ENCODE assay signal across 1 cellular context in the genomic region with DNA sequence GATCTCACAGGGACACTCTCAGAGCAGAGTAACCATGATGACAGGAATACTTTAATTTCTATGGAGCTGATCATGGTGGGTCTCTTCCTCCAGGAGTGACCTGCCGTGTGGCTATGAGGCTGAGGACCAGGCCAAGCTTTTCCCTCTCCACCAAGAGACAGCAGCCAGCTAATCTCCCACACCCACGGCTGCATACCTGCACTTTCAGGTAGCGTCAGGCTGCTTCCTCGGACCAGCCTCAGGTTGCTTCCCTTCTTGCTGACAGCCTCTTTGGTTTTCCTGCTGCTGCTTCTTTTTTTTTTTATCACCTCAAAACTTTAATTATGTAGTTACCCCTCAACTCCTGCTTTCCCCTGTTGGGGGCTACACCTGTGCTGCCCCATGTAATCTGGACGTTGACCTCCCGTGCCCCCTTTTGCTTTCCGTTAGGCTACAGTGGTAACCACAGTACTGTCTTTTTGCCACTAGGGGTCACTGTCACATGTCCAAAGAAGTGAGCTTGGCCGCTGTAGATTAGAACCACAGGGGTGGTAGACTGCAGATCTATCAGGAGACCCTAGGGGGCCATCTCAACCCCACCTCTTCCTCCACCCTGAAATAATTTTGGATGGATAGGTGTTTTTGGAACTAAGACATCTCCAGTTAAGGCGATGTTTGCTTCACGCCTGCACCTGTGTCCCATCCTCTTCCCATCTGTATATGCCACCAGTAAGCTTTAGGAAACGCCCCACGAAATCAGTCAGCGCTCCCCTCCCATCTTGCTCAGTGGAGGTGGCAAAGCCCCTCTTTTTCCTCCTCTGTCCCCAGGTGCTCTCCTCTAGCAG.
TF ChIP-seq lines count a peak whose summit lies in the region.

No MANE protein-coding gene starts in this region.

TF ChIP-seq in HepG2, 621 proteins besides CTCF, POLR2A, EP300 and RAD21 (continues in another document):
- peak; percentile 62 for TF ChIP-seq HOXA3 (CRISPR knock-in tag; IDR thresholded peaks at IDR 0.05)
- peak; percentile 19; the same call in 1 of the 2 replicates for TF ChIP-seq ZNF331 (CRISPR knock-in tag; IDR thresholded peaks at IDR 0.05)
- peak; percentile 20; the same call in 1 of the 2 replicates for TF ChIP-seq ZSCAN21 (CRISPR knock-in tag; IDR thresholded peaks at IDR 0.05; ENCODE audit: borderline replicate concordance)
- peak; percentile 52; the same call in 1 of the 2 replicates for TF ChIP-seq GATAD2A (CRISPR knock-in tag; IDR thresholded peaks at IDR 0.05)
- no peak; the same call in 1 of the 2 replicates for TF ChIP-seq ZNF652 (CRISPR knock-in tag; IDR thresholded peaks at IDR 0.05; ENCODE audit: borderline replicate concordance, low read depth)
- peak; percentile 92 for TF ChIP-seq SMC3 (IDR thresholded peaks at IDR 0.05; ENCODE audit: low read length)
- TF ChIP-seq RXRA (CRISPR knock-in tag; IDR thresholded peaks at IDR 0.05): peak; percentile 67; the same call in 1 of the 2 replicates
- TF ChIP-seq PCBP1 (IDR thresholded peaks at IDR 0.05; ENCODE audit: borderline replicate concordance, low read depth, low read length): no peak
- TF ChIP-seq NR2F1 (CRISPR knock-in tag; IDR thresholded peaks at IDR 0.05): peak in 1 of 2 experiments; percentile 61; a peak in 1 of 4 replicates
- TF ChIP-seq ZNF614 (CRISPR knock-in tag; IDR thresholded peaks at IDR 0.05; ENCODE audit: borderline replicate concordance): 0 out of 2 replicates have a peak, but pooled peaks have one; percentile 26
- no peak for TF ChIP-seq ZMYM4 (CRISPR knock-in tag; IDR thresholded peaks at IDR 0.05)
- TF ChIP-seq STAG1 (CRISPR knock-in tag; IDR thresholded peaks at IDR 0.05): peak; percentile 86
- TF ChIP-seq FOSL2 (CRISPR knock-in tag; IDR thresholded peaks at IDR 0.05): peak; percentile 28
- TF ChIP-seq, protein P1, sequence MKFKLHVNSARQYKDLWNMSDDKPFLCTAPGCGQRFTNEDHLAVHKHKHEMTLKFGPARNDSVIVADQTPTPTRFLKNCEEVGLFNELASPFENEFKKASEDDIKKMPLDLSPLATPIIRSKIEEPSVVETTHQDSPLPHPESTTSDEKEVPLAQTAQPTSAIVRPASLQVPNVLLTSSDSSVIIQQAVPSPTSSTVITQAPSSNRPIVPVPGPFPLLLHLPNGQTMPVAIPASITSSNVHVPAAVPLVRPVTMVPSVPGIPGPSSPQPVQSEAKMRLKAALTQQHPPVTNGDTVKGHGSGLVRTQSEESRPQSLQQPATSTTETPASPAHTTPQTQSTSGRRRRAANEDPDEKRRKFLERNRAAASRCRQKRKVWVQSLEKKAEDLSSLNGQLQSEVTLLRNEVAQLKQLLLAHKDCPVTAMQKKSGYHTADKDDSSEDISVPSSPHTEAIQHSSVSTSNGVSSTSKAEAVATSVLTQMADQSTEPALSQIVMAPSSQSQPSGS (CRISPR knock-in tag; IDR thresholded peaks at IDR 0.05): no peak
- TF ChIP-seq THAP11 (CRISPR knock-in tag; IDR thresholded peaks at IDR 0.05): peak; percentile 52; the same call in 1 of the 2 replicates
- TF ChIP-seq MXI1 (IDR thresholded peaks at IDR 0.05; ENCODE audit: borderline replicate concordance, low read depth, low read length): no peak; the same call in 2 of the 3 replicates
- TF ChIP-seq ZBTB7B (CRISPR knock-in tag; IDR thresholded peaks at IDR 0.05): peak; percentile 51; the same call in 1 of the 2 replicates
- no peak for TF ChIP-seq MEF2D (CRISPR knock-in tag; IDR thresholded peaks at IDR 0.05)
- TF ChIP-seq, protein P2, sequence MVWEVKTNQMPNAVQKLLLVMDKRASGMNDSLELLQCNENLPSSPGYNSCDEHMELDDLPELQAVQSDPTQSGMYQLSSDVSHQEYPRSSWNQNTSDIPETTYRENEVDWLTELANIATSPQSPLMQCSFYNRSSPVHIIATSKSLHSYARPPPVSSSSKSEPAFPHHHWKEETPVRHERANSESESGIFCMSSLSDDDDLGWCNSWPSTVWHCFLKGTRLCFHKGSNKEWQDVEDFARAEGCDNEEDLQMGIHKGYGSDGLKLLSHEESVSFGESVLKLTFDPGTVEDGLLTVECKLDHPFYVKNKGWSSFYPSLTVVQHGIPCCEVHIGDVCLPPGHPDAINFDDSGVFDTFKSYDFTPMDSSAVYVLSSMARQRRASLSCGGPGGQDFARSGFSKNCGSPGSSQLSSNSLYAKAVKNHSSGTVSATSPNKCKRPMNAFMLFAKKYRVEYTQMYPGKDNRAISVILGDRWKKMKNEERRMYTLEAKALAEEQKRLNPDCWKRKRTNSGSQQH (CRISPR knock-in tag; IDR thresholded peaks at IDR 0.05; ENCODE audit: low read depth): 0 out of 2 replicates have a peak, but pooled peaks have one; percentile 45
- TF ChIP-seq ZNF44 (CRISPR knock-in tag; IDR thresholded peaks at IDR 0.05): 0 out of 2 replicates have a peak, but pooled peaks have one; percentile 27
- 0 out of 2 replicates have a peak, but pooled peaks have one; percentile 56 for TF ChIP-seq ZNF253 (CRISPR knock-in tag; IDR thresholded peaks at IDR 0.05; ENCODE audit: borderline replicate concordance)
- peak; percentile 50 for TF ChIP-seq MED1 (CRISPR knock-in tag; IDR thresholded peaks at IDR 0.05)
- 0 out of 2 replicates have a peak, but pooled peaks have one; percentile 29 for TF ChIP-seq ELF3 (CRISPR knock-in tag; IDR thresholded peaks at IDR 0.05)
- no peak for TF ChIP-seq SOX6 (IDR thresholded peaks at IDR 0.05)
- TF ChIP-seq SOX6 (CRISPR knock-in tag; IDR thresholded peaks at IDR 0.05): peak; percentile 21; the same call in 1 of the 2 replicates
- TF ChIP-seq MXD4 (CRISPR knock-in tag; IDR thresholded peaks at IDR 0.05): peak; percentile 27; the same call in 1 of the 2 replicates
- TF ChIP-seq HNF4G (IDR thresholded peaks at IDR 0.05; ENCODE audit: borderline replicate concordance, low read depth, low read length): peak; percentile 40; the same call in 1 of the 2 replicates
- TF ChIP-seq HNF4G (CRISPR knock-in tag; IDR thresholded peaks at IDR 0.05; ENCODE audit: borderline replicate concordance, low read depth): 0 out of 2 replicates have a peak, but pooled peaks have one; percentile 43
- no peak for TF ChIP-seq SP2 (CRISPR knock-in tag; IDR thresholded peaks at IDR 0.05)
- TF ChIP-seq, protein P3, sequence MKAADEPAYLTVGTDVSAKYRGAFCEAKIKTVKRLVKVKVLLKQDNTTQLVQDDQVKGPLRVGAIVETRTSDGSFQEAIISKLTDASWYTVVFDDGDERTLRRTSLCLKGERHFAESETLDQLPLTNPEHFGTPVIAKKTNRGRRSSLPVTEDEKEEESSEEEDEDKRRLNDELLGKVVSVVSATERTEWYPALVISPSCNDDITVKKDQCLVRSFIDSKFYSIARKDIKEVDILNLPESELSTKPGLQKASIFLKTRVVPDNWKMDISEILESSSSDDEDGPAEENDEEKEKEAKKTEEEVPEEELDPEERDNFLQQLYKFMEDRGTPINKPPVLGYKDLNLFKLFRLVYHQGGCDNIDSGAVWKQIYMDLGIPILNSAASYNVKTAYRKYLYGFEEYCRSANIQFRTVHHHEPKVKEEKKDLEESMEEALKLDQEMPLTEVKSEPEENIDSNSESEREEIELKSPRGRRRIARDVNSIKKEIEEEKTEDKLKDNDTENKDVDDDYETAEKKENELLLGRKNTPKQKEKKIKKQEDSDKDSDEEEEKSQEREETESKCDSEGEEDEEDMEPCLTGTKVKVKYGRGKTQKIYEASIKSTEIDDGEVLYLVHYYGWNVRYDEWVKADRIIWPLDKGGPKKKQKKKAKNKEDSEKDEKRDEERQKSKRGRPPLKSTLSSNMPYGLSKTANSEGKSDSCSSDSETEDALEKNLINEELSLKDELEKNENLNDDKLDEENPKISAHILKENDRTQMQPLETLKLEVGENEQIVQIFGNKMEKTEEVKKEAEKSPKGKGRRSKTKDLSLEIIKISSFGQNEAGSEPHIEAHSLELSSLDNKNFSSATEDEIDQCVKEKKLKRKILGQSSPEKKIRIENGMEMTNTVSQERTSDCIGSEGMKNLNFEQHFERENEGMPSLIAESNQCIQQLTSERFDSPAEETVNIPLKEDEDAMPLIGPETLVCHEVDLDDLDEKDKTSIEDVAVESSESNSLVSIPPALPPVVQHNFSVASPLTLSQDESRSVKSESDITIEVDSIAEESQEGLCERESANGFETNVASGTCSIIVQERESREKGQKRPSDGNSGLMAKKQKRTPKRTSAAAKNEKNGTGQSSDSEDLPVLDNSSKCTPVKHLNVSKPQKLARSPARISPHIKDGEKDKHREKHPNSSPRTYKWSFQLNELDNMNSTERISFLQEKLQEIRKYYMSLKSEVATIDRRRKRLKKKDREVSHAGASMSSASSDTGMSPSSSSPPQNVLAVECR (CRISPR knock-in tag; IDR thresholded peaks at IDR 0.05; ENCODE audit: borderline replicate concordance): peak; percentile 22; the same call in 1 of the 2 replicates
- TF ChIP-seq, protein P4, sequence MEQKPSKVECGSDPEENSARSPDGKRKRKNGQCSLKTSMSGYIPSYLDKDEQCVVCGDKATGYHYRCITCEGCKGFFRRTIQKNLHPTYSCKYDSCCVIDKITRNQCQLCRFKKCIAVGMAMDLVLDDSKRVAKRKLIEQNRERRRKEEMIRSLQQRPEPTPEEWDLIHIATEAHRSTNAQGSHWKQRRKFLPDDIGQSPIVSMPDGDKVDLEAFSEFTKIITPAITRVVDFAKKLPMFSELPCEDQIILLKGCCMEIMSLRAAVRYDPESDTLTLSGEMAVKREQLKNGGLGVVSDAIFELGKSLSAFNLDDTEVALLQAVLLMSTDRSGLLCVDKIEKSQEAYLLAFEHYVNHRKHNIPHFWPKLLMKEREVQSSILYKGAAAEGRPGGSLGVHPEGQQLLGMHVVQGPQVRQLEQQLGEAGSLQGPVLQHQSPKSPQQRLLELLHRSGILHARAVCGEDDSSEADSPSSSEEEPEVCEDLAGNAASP (CRISPR knock-in tag; IDR thresholded peaks at IDR 0.05; ENCODE audit: borderline replicate concordance): peak; percentile 95; the same call in 1 of the 2 replicates
- TF ChIP-seq NR2F6 (IDR thresholded peaks at IDR 0.05): peak; percentile 66
- TF ChIP-seq NR2F6 (CRISPR knock-in tag; IDR thresholded peaks at IDR 0.05): peak; percentile 77
- no peak for TF ChIP-seq HDAC6 (IDR thresholded peaks at IDR 0.05; ENCODE audit: low read depth, low read length)
- no peak for TF ChIP-seq ZNF562 (CRISPR knock-in tag; IDR thresholded peaks at IDR 0.05; ENCODE audit: borderline replicate concordance)
- TF ChIP-seq, protein P5, sequence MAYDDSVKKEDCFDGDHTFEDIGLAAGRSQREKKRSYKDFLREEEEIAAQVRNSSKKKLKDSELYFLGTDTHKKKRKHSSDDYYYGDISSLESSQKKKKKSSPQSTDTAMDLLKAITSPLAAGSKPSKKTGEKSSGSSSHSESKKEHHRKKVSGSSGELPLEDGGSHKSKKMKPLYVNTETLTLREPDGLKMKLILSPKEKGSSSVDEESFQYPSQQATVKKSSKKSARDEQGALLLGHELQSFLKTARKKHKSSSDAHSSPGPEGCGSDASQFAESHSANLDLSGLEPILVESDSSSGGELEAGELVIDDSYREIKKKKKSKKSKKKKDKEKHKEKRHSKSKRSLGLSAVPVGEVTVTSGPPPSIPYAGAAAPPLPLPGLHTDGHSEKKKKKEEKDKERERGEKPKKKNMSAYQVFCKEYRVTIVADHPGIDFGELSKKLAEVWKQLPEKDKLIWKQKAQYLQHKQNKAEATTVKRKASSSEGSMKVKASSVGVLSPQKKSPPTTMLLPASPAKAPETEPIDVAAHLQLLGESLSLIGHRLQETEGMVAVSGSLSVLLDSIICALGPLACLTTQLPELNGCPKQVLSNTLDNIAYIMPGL (CRISPR knock-in tag; IDR thresholded peaks at IDR 0.05; ENCODE audit: borderline replicate concordance in 1 of 2, low read depth in 1 of 2): peak; percentile 63 to 81; a peak in 3 of 4 replicates
- TF ChIP-seq ZNF800 (CRISPR knock-in tag; IDR thresholded peaks at IDR 0.05): 0 out of 2 replicates have a peak, but pooled peaks have one; percentile 35
- peak; percentile 29; the same call in 1 of the 2 replicates for TF ChIP-seq ARID5B (CRISPR knock-in tag; IDR thresholded peaks at IDR 0.05)
